Comparison of ENCODE assay signal across 10 cellular contexts in the genomic region with DNA sequence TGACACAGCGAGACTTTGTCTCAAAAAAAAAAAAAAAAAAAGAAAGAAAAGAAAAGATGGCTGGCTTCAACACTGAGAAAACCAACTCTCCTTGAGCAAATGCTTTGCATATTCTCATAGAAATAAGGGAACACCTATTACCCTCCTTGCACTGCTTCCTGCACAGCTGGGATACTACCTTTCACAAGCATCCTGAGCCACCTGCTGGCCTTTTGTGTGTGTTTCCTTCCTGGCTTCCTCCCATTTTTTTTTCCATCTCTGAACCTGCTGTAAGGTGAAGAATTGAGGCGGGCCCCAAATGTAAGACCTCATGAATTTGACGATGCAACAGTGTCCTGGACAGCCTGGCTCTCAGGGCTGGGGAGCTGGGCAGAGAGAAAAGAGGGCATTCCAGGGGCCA. TPM values are rescaled to one million over a fixed set of nuclear protein-coding genes. Genes with fewer than 3 reads are reported as not detected.
DNase-seq lines count a peak whose midpoint lies in the region; ATAC-seq and TF ChIP-seq lines count a peak whose summit lies in the region.
"Had no signal": no experiment of that assay in that cellular context is flagged by ENCODE, and none has a peak within 500 bp of the region (broad histone marks: within the 10 kb centered on the region; RNA-seq: fewer than 3 reads in every experiment).

No MANE protein-coding gene starts in this region.

- H3F3A ChIP-seq in MM.1S (ENCODE audit: insufficient read depth, low read length) = no peaks in the 10 kb centered on the region

- TF ChIP-seq CTCF in Caco-2 (IDR thresholded peaks at IDR 0.05; ENCODE audit: insufficient read depth in 1 of 2, low read depth in 1 of 2, low read length in 1 of 2, severe bottlenecking in 1 of 2, unreplicated experiment in 1 of 2) (peak in 1 of 2 experiments; percentile 48), RWPE2 (IDR thresholded peaks at IDR 0.05; ENCODE audit: poor library complexity, severe bottlenecking) (peak; percentile 56), MM.1S (IDR thresholded peaks at IDR 0.05; ENCODE audit: low read length) (no peak)

- POLR2A ChIA-PET in Caco-2 (lab: Charles Lee) = no interaction called here

- no peak overlapping the region for H3K9ac ChIP-seq in MM.1S (ENCODE audit: low read length)
- H3K9ac ChIP-seq: GM23248 had no signal

- H3K36me3 ChIP-seq in Caco-2 (ENCODE audit: control insufficient read depth, insufficient read depth, low read length) (no peaks in the 10 kb centered on the region), RWPE2 (ENCODE audit: low read depth) (peaks cover 20% of the 10 kb centered on the region), MM.1S (replicated peaks; ENCODE audit: insufficient read depth, low read length) (no peaks in the 10 kb centered on the region)

- H3K27ac ChIP-seq in RWPE2 (ENCODE audit: poor library complexity, severe bottlenecking) (peak overlapping the region; percentile 72), MM.1S (ENCODE audit: low read length) (no peak overlapping the region)
- H3K27ac ChIP-seq: GM23248 had no signal

- H3K27me3 ChIP-seq in Caco-2 (replicated peaks; ENCODE audit: control insufficient read depth, insufficient read depth, low read length) = no peaks in the 10 kb centered on the region
- H3K27me3 ChIP-seq in RWPE2 (ENCODE audit: insufficient read depth, poor library complexity, severe bottlenecking) = no peaks in the 10 kb centered on the region
- no peaks in the 10 kb centered on the region for H3K27me3 ChIP-seq in MM.1S (replicated peaks; ENCODE audit: insufficient read depth, low read length)

- no peaks in the 10 kb centered on the region for H3K4me1 ChIP-seq in Caco-2
- H3K4me1 ChIP-seq in RWPE2 (ENCODE audit: insufficient read depth, poor library complexity, severe bottlenecking) = no peaks in the 10 kb centered on the region
- no peaks in the 10 kb centered on the region for H3K4me1 ChIP-seq in MM.1S (ENCODE audit: low read length)

- no peaks in the 10 kb centered on the region for H3K36me3 Mint-ChIP-seq in Caco-2 (ENCODE audit: insufficient read depth, unreplicated experiment)

- no peaks in the 10 kb centered on the region for H3K79me2 ChIP-seq in MM.1S (ENCODE audit: low read length)

- no peaks in the 10 kb centered on the region for H3K27me3 Mint-ChIP-seq in Caco-2 (ENCODE audit: insufficient read depth, unreplicated experiment)

- H3K4me3 Mint-ChIP-seq in Caco-2 (ENCODE audit: unreplicated experiment) = no peak overlapping the region

- no peaks in the 10 kb centered on the region for H3K9me2 ChIP-seq in MM.1S (replicated peaks; ENCODE audit: insufficient read depth, low read length)

- no peaks in the 10 kb centered on the region for H3K4me1 Mint-ChIP-seq in Caco-2 (ENCODE audit: low read depth, unreplicated experiment)

- H3K4me2 ChIP-seq in MM.1S (ENCODE audit: low read depth, low read length) = no peak overlapping the region

- ATAC-seq in RWPE2 (ENCODE audit: low read depth) = peak; percentile 49
- ATAC-seq: esophagus mucosa had no signal

- peak; percentile 38 to 59 for DNase-seq in Caco-2
- peak; percentile 25 for DNase-seq in HPDE6-E6E7 (ENCODE audit: extremely low spot score)
- no peak for DNase-seq in RWPE2 (ENCODE audit: low spot score)
- DNase-seq in islet precursor cell = peak; percentile 54
- DNase-seq in EL = no peak
- no peak for DNase-seq in globus pallidus (ENCODE audit: low spot score)
- DNase-seq in stimulated activated naive CD4-positive, alpha-beta T cell (lab: John Stamatoyannopoulos, UW) = no peak
- DNase-seq in MM.1S = no peak
- DNase-seq: GM23248 had no signal

- H3K9me3 Mint-ChIP-seq in Caco-2 (ENCODE audit: unreplicated experiment) = peaks cover 9% of the 10 kb centered on the region

- no peak overlapping the region for H3K4me3 ChIP-seq in Caco-2 (ENCODE audit: low read depth, low read length)
- H3K4me3 ChIP-seq in RWPE2 (ENCODE audit: severe bottlenecking) = no peak overlapping the region
- H3K4me3 ChIP-seq in MM.1S (ENCODE audit: low read length) = no peak overlapping the region
- H3K4me3 ChIP-seq: GM23248 had no signal

- no TSS peak for BruUV-seq in Caco-2 (replicated peaks; lab: Mats Ljungman, UMichigan)

- no peaks in the 10 kb centered on the region for H3K9me3 ChIP-seq in Caco-2
- no peaks in the 10 kb centered on the region for H3K9me3 ChIP-seq in RWPE2 (ENCODE audit: severe bottlenecking)
- H3K9me3 ChIP-seq in MM.1S (replicated peaks; ENCODE audit: insufficient read depth, low read length) = no peaks in the 10 kb centered on the region

- CTCF ChIA-PET in Caco-2 (lab: Charles Lee) = interaction anchor here (0.6 kb wide), 1 partner anchor 151 kb away, joined by 3 read pairs; the partner anchor contains the start of gene RFPL2

- no peaks in the 10 kb centered on the region for H4K20me1 ChIP-seq in MM.1S (ENCODE audit: insufficient read depth, low read length)

- H3K27ac Mint-ChIP-seq in Caco-2 (ENCODE audit: unreplicated experiment) = no peak overlapping the region

- intact Hi-C loops in Caco-2 (cut with micrococcal nuclease; ENCODE audit: unreplicated experiment) = loop anchor here (1.0 to 5.0 kb wide), 2 partner anchors 153 to 253 kb away; no protein-coding TSS in a partner anchor

- no peak overlapping the region for H2AFZ ChIP-seq in MM.1S (ENCODE audit: low read length)
- H2AFZ ChIP-seq: GM23248 had no signal

RNA-seq across cellular contexts. Expression of gene RFPL3, which starts 1.9 kb away (rescaled TPM):
- total RNA-seq in Caco-2 (2022) = not detected in 2 replicates
- total RNA-seq: esophagus mucosa, GM23248 had no signal

RNA-seq across cellular contexts. Expression of gene RTCB, which starts 56.3 kb away (rescaled TPM):
- 105 and 112 TPM in 2 replicates for total RNA-seq in Caco-2 (2022)

Comparison
In these comparisons a context has a peak if more than half of its experiments do, and no peak if none do; other contexts are left out.
1. DNase-seq: peak in Caco-2 (2 of 2), HPDE6-E6E7 (single experiment) and islet precursor cell (single experiment); none in RWPE2 (single experiment), EL (single experiment), globus pallidus (single experiment), stimulated activated naive CD4-positive, alpha-beta T cell (0 of 6) and MM.1S (single experiment).